In the genomic region with DNA sequence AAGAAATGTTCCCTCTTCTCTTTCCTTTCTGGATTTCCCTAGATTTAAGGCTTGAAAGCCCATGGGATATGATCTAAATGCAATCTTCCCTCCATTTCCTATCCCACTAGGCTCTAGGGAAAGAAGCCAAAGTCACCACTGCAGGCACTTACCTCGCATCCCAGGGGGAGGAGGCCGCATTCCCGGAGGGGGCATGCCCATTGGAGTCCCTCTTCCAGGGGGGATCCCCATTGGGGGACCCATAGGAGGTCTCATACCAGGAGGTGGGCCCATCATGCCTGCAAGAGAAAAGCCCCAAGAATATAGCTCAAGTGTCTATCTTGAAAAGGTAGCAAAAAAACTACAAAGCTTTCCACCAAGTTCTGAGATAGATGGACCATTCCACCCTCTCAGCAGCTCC, we compare ENCODE assay signal across 20 cellular contexts. TPM values are rescaled to one million over a fixed set of nuclear protein-coding genes. Genes with fewer than 3 reads are reported as not detected.
A peak's percentile ranks its signal among the peaks of the same experiment; 100 is the strongest.
DNase-seq lines count a peak whose midpoint lies in the region; ATAC-seq, FAIRE-seq and TF ChIP-seq lines count a peak whose summit lies in the region.
"Had no signal": no experiment of that assay in that cellular context is flagged by ENCODE, and none has a peak within 500 bp of the region (broad histone marks: within the 10 kb centered on the region; RNA-seq: fewer than 3 reads in every experiment).

No MANE protein-coding gene starts in this region.

- no peaks in the 10 kb centered on the region for H3K27me3 ChIP-seq in GM12878 (replicated peaks in 1 of 2; ENCODE audit: control insufficient read depth in 2 of 2, insufficient read depth in 2 of 2, low read length in 1 of 2)
- H3K27me3 ChIP-seq in HepG2 (ENCODE audit: control insufficient read depth in 1 of 2, insufficient read depth in 2 of 2, low read length in 2 of 2) = no peaks in the 10 kb centered on the region
- no peaks in the 10 kb centered on the region for H3K27me3 ChIP-seq in spleen (replicated peaks in 1 of 7)
- no peaks in the 10 kb centered on the region for H3K27me3 ChIP-seq in upper lobe of right lung
- H3K27me3 ChIP-seq: BE2C had no signal

- CTCF ChIA-PET in GM12878 (lab: Yijun Ruan, JAX) (interaction anchor here (0.8 to 1.2 kb wide), 2 partner anchors 10 to 57 kb away, joined by 3 to 4 read pairs; no protein-coding TSS in a partner anchor), HepG2 (lab: Yijun Ruan, JAX; ENCODE audit: low intra/inter-chr PET ratio, low total read pairs) (no interaction called here)

- 100% methylated on average over 3 of the region's 3 CpGs for WGBS in GM12878 (ENCODE audit: insufficient coverage, insufficient replicate concordance, low lambda C conversion rate, missing lambda C conversion rate)
- WGBS in HepG2 (ENCODE audit: low lambda C conversion rate) = 98% methylated on average over 3 of the region's 3 CpGs
- WGBS in spleen, 5 donors = 87 to 100% (median 93%) methylated on average over 3 of the region's 3 CpGs

- no peak overlapping the region for H3K4me3 Mint-ChIP-seq in stimulated activated naive CD8-positive, alpha-beta T cell treated with anti-CD3 and anti-CD28 coated beads, Interleukin-15, amount 100 ng/mL, for 72 hours
- H3K4me3 Mint-ChIP-seq: CD4-positive, CD25-positive, alpha-beta regulatory T cell; CD8-positive, alpha-beta memory T cell; H9 had no signal

- H3K4me3 ChIP-seq in GM12878 (no peak overlapping the region), HepG2 (replicated peaks in 1 of 3; ENCODE audit: insufficient read depth in 1 of 3, low read depth in 2 of 3, low read length in 3 of 3) (no peak overlapping the region), spleen (no peak overlapping the region), upper lobe of right lung (no peak overlapping the region)

- H3K36me3 ChIP-seq in GM12878 (ENCODE audit: control insufficient read depth in 2 of 2, insufficient read depth in 2 of 2, low read length in 1 of 2) (peaks cover 24 to 80% of the 10 kb centered on the region in 2 experiments), HepG2 (replicated peaks in 1 of 2; ENCODE audit: control insufficient read depth in 1 of 2, insufficient read depth in 2 of 2, low read length in 2 of 2) (peaks cover 47 to 82% of the 10 kb centered on the region in 2 experiments), spleen (peaks cover 7 to 98% (median 82%) of the 10 kb centered on the region in 6 donors), upper lobe of right lung (peaks cover 80% of the 10 kb centered on the region)

- intact Hi-C loops in GM12878 (cut with micrococcal nuclease; ENCODE audit: unreplicated experiment) = no loop called here
- intact Hi-C loops in HepG2 (cut with micrococcal nuclease; ENCODE audit: unreplicated experiment) = no loop called here
- intact Hi-C loops in spleen (cut with DNase I; ENCODE audit: low total_unique reads) = no loop called here
- intact Hi-C loops in upper lobe of right lung (cut with DNase I) = no loop called here

- H4K20me1 ChIP-seq in GM12878 (ENCODE audit: control insufficient read depth, insufficient read depth) (peaks cover 7% of the 10 kb centered on the region; the same call in 1 of the 2 replicates), HepG2 (ENCODE audit: insufficient read depth, low read length) (peaks cover 41% of the 10 kb centered on the region)

- H3K9me3 ChIP-seq in GM12878 (replicated peaks; ENCODE audit: control insufficient read depth, insufficient read depth, low read length) (no peaks in the 10 kb centered on the region), HepG2 (ENCODE audit: low read length) (no peaks in the 10 kb centered on the region), spleen (no peaks in the 10 kb centered on the region), upper lobe of right lung (no peaks in the 10 kb centered on the region)
- H3K9me3 ChIP-seq: BE2C had no signal

- no peaks in the 10 kb centered on the region for H3K27me3 Mint-ChIP-seq in stimulated activated naive CD8-positive, alpha-beta T cell treated with anti-CD3 and anti-CD28 coated beads, Interleukin-15, amount 100 ng/mL, for 72 hours
- H3K27me3 Mint-ChIP-seq: CD4-positive, CD25-positive, alpha-beta regulatory T cell; CD8-positive, alpha-beta memory T cell had no signal

- H3K9ac ChIP-seq in GM12878 (ENCODE audit: control insufficient read depth, insufficient read depth, low read length) = no peak overlapping the region
- H3K9ac ChIP-seq in HepG2 (ENCODE audit: insufficient read depth, low read depth, low read length) = no peak overlapping the region

- TF ChIP-seq POLR2A in GM12878 (IDR thresholded peaks at IDR 0.05; ENCODE audit: low read depth, low read length) (peak; percentile 34; the same call in 1 of the 2 replicates), HepG2 (IDR thresholded peaks at IDR 0.05; ENCODE audit: insufficient read depth in 1 of 2, low read depth in 2 of 2, low read length in 2 of 2) (no peak; a peak in 1 of 4 replicates), spleen (IDR thresholded peaks at IDR 0.05) (no peak)

- TF ChIP-seq EP300 in GM12878 (IDR thresholded peaks at IDR 0.05; ENCODE audit: borderline replicate concordance in 1 of 2, control insufficient read depth in 1 of 2, low read depth in 2 of 2, low read length in 2 of 2) (no peak), HepG2 (IDR thresholded peaks at IDR 0.05; ENCODE audit: low read depth in 2 of 2, low read length in 2 of 2) (no peak), HepG2 (CRISPR knock-in tag; IDR thresholded peaks at IDR 0.05; ENCODE audit: borderline replicate concordance) (no peak)

- H3K9me3 Mint-ChIP-seq in stimulated activated naive CD8-positive, alpha-beta T cell treated with anti-CD3 and anti-CD28 coated beads, Interleukin-15, amount 100 ng/mL, for 72 hours = no peaks in the 10 kb centered on the region
- H3K9me3 Mint-ChIP-seq: CD4-positive, CD25-positive, alpha-beta regulatory T cell; CD8-positive, alpha-beta memory T cell; H9 had no signal

- POLR2A ChIA-PET in GM12878 (lab: Charles Lee) = interaction anchor here (1.1 kb wide), 1 partner anchor 10 kb away, joined by 4 read pairs; no protein-coding TSS in a partner anchor
- POLR2A ChIA-PET in HepG2 (lab: Yijun Ruan, JAX) = no interaction called here

- TF ChIP-seq RAD21 in GM12878 (IDR thresholded peaks at IDR 0.05; ENCODE audit: insufficient read depth, low read depth, low read length) (no peak), HepG2 (CRISPR knock-in tag; IDR thresholded peaks at IDR 0.05) (no peak)

- BruUV-seq in GM12878 (replicated peaks; lab: Mats Ljungman, UMichigan) = no TSS peak
- no TSS peak for BruUV-seq in HepG2 (replicated peaks; lab: Mats Ljungman, UMichigan)

- H3K4me2 ChIP-seq in GM12878 (ENCODE audit: control insufficient read depth, insufficient read depth) (no peak overlapping the region), HepG2 (ENCODE audit: low read depth, low read length) (no peak overlapping the region)

- TF ChIP-seq CTCF in GM12878 (IDR thresholded peaks at IDR 0.05 in 2 of 3, conservative IDR thresholded peaks at IDR 0.05 in 1 of 3; ENCODE audit: control insufficient read depth in 2 of 3, extremely low read depth in 1 of 3, insufficient read depth in 1 of 3, low read depth in 3 of 3, low read length in 3 of 3) (no peak), HepG2 (CRISPR knock-in tag; IDR thresholded peaks at IDR 0.05) (no peak), spleen (IDR thresholded peaks at IDR 0.05 in 8 of 11, conservative IDR thresholded peaks at IDR 0.05 in 3 of 11) (no peak), upper lobe of right lung (IDR thresholded peaks at IDR 0.05) (no peak)

- no peak overlapping the region for H2AFZ ChIP-seq in GM12878 (ENCODE audit: control insufficient read depth, low read depth, low read length)
- H2AFZ ChIP-seq in HepG2 (ENCODE audit: low read length) = no peak overlapping the region

- H3K79me2 ChIP-seq in GM12878 (ENCODE audit: control insufficient read depth, insufficient read depth, low read length) = peaks cover 25% of the 10 kb centered on the region
- H3K79me2 ChIP-seq in HepG2 (ENCODE audit: insufficient read depth, low read length) = peaks cover 23% of the 10 kb centered on the region

- peaks cover 47% of the 10 kb centered on the region for H3K4me1 Mint-ChIP-seq in stimulated activated naive CD8-positive, alpha-beta T cell treated with anti-CD3 and anti-CD28 coated beads, Interleukin-15, amount 100 ng/mL, for 72 hours

- no peak overlapping the region for H3K27ac ChIP-seq in GM12878 (ENCODE audit: control insufficient read depth, insufficient read depth)
- H3K27ac ChIP-seq in HepG2 (ENCODE audit: extremely low read length, insufficient read depth, low read length) = no peak overlapping the region
- no peak overlapping the region for H3K27ac ChIP-seq in spleen
- no peak overlapping the region for H3K27ac ChIP-seq in upper lobe of right lung

- RAD21 ChIA-PET in GM12878 (lab: Charles Lee; ENCODE audit: unreplicated experiment) = no interaction called here

- ATAC-seq in stimulated activated naive CD8-positive, alpha-beta T cell treated with anti-CD3 and anti-CD28 coated beads, Interleukin-15, amount 100 ng/mL, for 72 hours = no peak
- no peak for ATAC-seq in stimulated activated naive CD8-positive, alpha-beta T cell treated with anti-CD3 and anti-CD28 coated beads, Interleukin-15, Interleukin-2, amounts not matched to agents 100 U/mL and 50 U/mL, for 24 hours
- ATAC-seq in GM12878 = no peak
- no peak for ATAC-seq in HepG2
- no peak for ATAC-seq in upper lobe of right lung

- peak overlapping the region; percentile 1 to 89 for H3K27ac Mint-ChIP-seq in stimulated activated naive CD8-positive, alpha-beta T cell treated with anti-CD3 and anti-CD28 coated beads, Interleukin-15, amount 100 ng/mL, for 72 hours
- H3K27ac Mint-ChIP-seq: H9 had no signal

- FAIRE-seq in GM12878 (lab: Jason Lieb, UNC) = no peak
- FAIRE-seq in HepG2 (lab: Jason Lieb, UNC) = no peak
- no peak for FAIRE-seq in HTR-8/SVneo (lab: Jason Lieb, UNC)
- FAIRE-seq: A204.1, G401.6, H1 had no signal

- SMC1A ChIA-PET in GM12878 (lab: Charles Lee; ENCODE audit: uncharacterized antibody, unreplicated experiment) = no interaction called here

- DNase-seq in stimulated activated naive CD8-positive, alpha-beta T cell treated with anti-CD3 and anti-CD28 coated beads, Interleukin-15, amount 100 ng/mL, for 72 hours = no peak
- no peak for DNase-seq in stimulated activated naive CD8-positive, alpha-beta T cell treated with anti-CD3 and anti-CD28 coated beads, Interleukin-15, Interleukin-2, amounts not matched to agents 100 U/mL and 50 U/mL, for 24 hours
- DNase-seq in GM12878 (ENCODE audit: low read depth, low spot score) (no peak), HepG2 (ENCODE audit: low spot score) (no peak), HTR-8/SVneo (ENCODE audit: insufficient read length, low spot score) (no peak), spleen (no peak), upper lobe of right lung (no peak)
- DNase-seq: ACHN; BE2C; C1 segment of cervical spinal cord; CD4-positive, CD25-positive, alpha-beta regulatory T cell; CD8-positive, alpha-beta memory T cell; COR-L47; DMS 273 treated with DMSO at 0.1 percent for 48 hours; H9; IMR-90; KBM-7 had no signal

- H3K4me1 ChIP-seq in GM12878 (ENCODE audit: control insufficient read depth, insufficient read depth, low read length) (no peaks in the 10 kb centered on the region), HepG2 (ENCODE audit: insufficient read depth, low read length) (peaks cover 32% of the 10 kb centered on the region), spleen (peaks cover 0 to 12% (median 3%) of the 10 kb centered on the region in 6 donors), upper lobe of right lung (no peaks in the 10 kb centered on the region)
- H3K4me1 ChIP-seq: BE2C had no signal

- in situ Hi-C loops in GM12878 (cut with MboI) = no loop called here
- in situ Hi-C loops in HepG2 (cut with HindIII; ENCODE audit: extremely low pct_ligation_motif_present, low pct_unique_long_range_greater_than_20kb) = no loop called here

RNA-seq across cellular contexts. Expression of a gene that starts 8.1 kb away (rescaled TPM):
- total RNA-seq in GM12878 (2013; cell fraction: nucleolus; rRNA removed) = 14.2 and 17.7 TPM in 2 replicates
- total RNA-seq in GM12878 (2014; rRNA removed) (493 and 522 TPM in 2 replicates), GM12878 (2014; rRNA removed; fragmentation: Illumina TruSeq; extraction: Trizol) (247 and 263 TPM in 2 replicates), GM12878 (2021) (429 and 437 TPM in 2 replicates), HepG2 (2016; rRNA removed; fragmentation: Illumina TruSeq; extraction: Trizol) (778 and 844 TPM in 2 replicates), spleen (100 to 1,000 TPM; 102 to 189 (median 125) TPM), upper lobe of right lung (83.7 TPM)
- polyA plus RNA-seq in GM12878 (2011; ENCODE audit: low read depth) = 70.4 TPM
- polyA plus RNA-seq in GM12878 (2011; rRNA removed) (181 and 303 TPM in 2 replicates), GM12878 (2014; fragmentation: Illumina TruSeq; extraction: Trizol) (86.2 and 193 TPM in 2 replicates), GM12878 (2014; fragmentation: Nextera tagmentation; extraction: Ambion mirVana) (100 to 1,000 TPM in 1 of 2 experiments, 10 to 100 TPM in 1; 15.0 to 108 TPM), GM12878 (2014; rRNA removed) (593 TPM in 2 replicates), GM12878 (2016; fragmentation: Nextera tagmentation; extraction: Ambion mirVana) (100 to 1,000 TPM; 555 to 571 TPM), HepG2 (2011; rRNA removed) (473 and 489 TPM in 2 replicates), spleen (100 to 1,000 TPM; 204 to 262 (median 237) TPM)
- 334 and 484 TPM in 2 replicates for polyA plus RNA-seq in GM12878 (2011; cell fraction: cytosol; rRNA removed)
- 267 and 280 TPM in 2 replicates for polyA plus RNA-seq in GM12878 (2011; cell fraction: nucleus; rRNA removed)
- 193 and 201 TPM in 2 replicates for polyA plus RNA-seq in GM12878 (2012)
- polyA minus RNA-seq in GM12878 (2011; rRNA and poly(A)+ RNA removed) = 55.7 and 127 TPM in 2 replicates
- 42.8 and 50.0 TPM in 2 replicates for polyA minus RNA-seq in GM12878 (2011; cell fraction: cytosol; rRNA and poly(A)+ RNA removed)
- 25.0 and 36.3 TPM in 2 replicates for polyA minus RNA-seq in GM12878 (2011; cell fraction: nucleus; rRNA and poly(A)+ RNA removed)
- total RNA-seq in HepG2 (2016; cell fraction: cytosol; rRNA removed; fragmentation: Illumina TruSeq; extraction: Trizol; ENCODE audit: low read depth) = 240 and 247 TPM in 2 replicates
- 807 and 874 TPM in 2 replicates for total RNA-seq in HepG2 (2016; cell fraction: insoluble cytoplasmic fraction; rRNA removed; fragmentation: Illumina TruSeq; extraction: Trizol)
- 271 and 293 TPM in 2 replicates for total RNA-seq in HepG2 (2016; cell fraction: membrane; rRNA removed; fragmentation: Illumina TruSeq; extraction: Trizol)
- total RNA-seq in HepG2 (2016; cell fraction: nucleus; rRNA removed; fragmentation: Illumina TruSeq; extraction: Trizol) = 288 and 319 TPM in 2 replicates
- polyA plus RNA-seq in HepG2 (2011; cell fraction: cytosol; rRNA removed) = 454 and 565 TPM in 2 replicates
- 241 and 254 TPM in 2 replicates for polyA plus RNA-seq in HepG2 (2011; cell fraction: nucleus; rRNA removed)
- polyA plus RNA-seq in HepG2 (2012) = 287 and 337 TPM in 2 replicates
- polyA plus RNA-seq in HepG2 (2016; cell fraction: cytosol; fragmentation: Illumina TruSeq; extraction: Trizol; ENCODE audit: low read depth) = 214 and 218 TPM in 2 replicates
- 583 and 611 TPM in 2 replicates for polyA plus RNA-seq in HepG2 (2016; cell fraction: insoluble cytoplasmic fraction; fragmentation: Illumina TruSeq; extraction: Trizol; ENCODE audit: low read depth)
- 190 and 196 TPM in 2 replicates for polyA plus RNA-seq in HepG2 (2016; cell fraction: membrane; fragmentation: Illumina TruSeq; extraction: Trizol; ENCODE audit: low read depth)
- 401 and 413 TPM in 2 replicates for polyA plus RNA-seq in HepG2 (2016; cell fraction: nucleus; fragmentation: Illumina TruSeq; extraction: Trizol; ENCODE audit: insufficient read depth, low read depth)
- 137 and 221 TPM in 2 replicates for polyA minus RNA-seq in HepG2 (2011; rRNA and poly(A)+ RNA removed; ENCODE audit: low replicate concordance)
- polyA minus RNA-seq in HepG2 (2011; cell fraction: cytosol; rRNA and poly(A)+ RNA removed) = 125 and 146 TPM in 2 replicates
- polyA minus RNA-seq in HepG2 (2011; cell fraction: nucleus; rRNA and poly(A)+ RNA removed) = 61.2 and 82.5 TPM in 2 replicates

RNA-seq across cellular contexts. Expression of a gene that starts 46.2 kb away (rescaled TPM):
- 21.4 and 22.1 TPM in 2 replicates for total RNA-seq in GM12878 (2013; cell fraction: nucleolus; rRNA removed)
- total RNA-seq in GM12878 (2014; rRNA removed) = 8.0 and 8.2 TPM in 2 replicates
- 9.8 and 10.0 TPM in 2 replicates for total RNA-seq in GM12878 (2014; rRNA removed; fragmentation: Illumina TruSeq; extraction: Trizol)
- 9.4 and 10.3 TPM in 2 replicates for total RNA-seq in GM12878 (2021)
- 5.2 TPM for polyA plus RNA-seq in GM12878 (2011; ENCODE audit: low read depth)
- polyA plus RNA-seq in GM12878 (2011; rRNA removed) = 10.9 and 11.1 TPM in 2 replicates
- 7.1 and 8.7 TPM in 2 replicates for polyA plus RNA-seq in GM12878 (2011; cell fraction: cytosol; rRNA removed)
- 16.3 and 20.3 TPM in 2 replicates for polyA plus RNA-seq in GM12878 (2011; cell fraction: nucleus; rRNA removed)
- polyA plus RNA-seq in GM12878 (2012) = 5.2 and 7.0 TPM in 2 replicates
- 9.9 and 17.7 TPM in 2 replicates for polyA plus RNA-seq in GM12878 (2014; fragmentation: Illumina TruSeq; extraction: Trizol)
- polyA plus RNA-seq in GM12878 (2014; fragmentation: Nextera tagmentation; extraction: Ambion mirVana) = 1 to 10 TPM; 1.3 to 3.3 TPM
- polyA plus RNA-seq in GM12878 (2014; rRNA removed) = 8.3 and 8.7 TPM in 2 replicates
- 10 to 100 TPM in 1 of 2 experiments, 1 to 10 TPM in 1; 8.0 to 10.9 TPM for polyA plus RNA-seq in GM12878 (2016; fragmentation: Nextera tagmentation; extraction: Ambion mirVana)
- 13.4 and 16.8 TPM in 2 replicates for polyA minus RNA-seq in GM12878 (2011; rRNA and poly(A)+ RNA removed)
- polyA minus RNA-seq in GM12878 (2011; cell fraction: cytosol; rRNA and poly(A)+ RNA removed) = 6.2 and 8.0 TPM in 2 replicates
- 8.6 and 10.2 TPM in 2 replicates for polyA minus RNA-seq in GM12878 (2011; cell fraction: nucleus; rRNA and poly(A)+ RNA removed)
- total RNA-seq in HepG2 (2016; rRNA removed; fragmentation: Illumina TruSeq; extraction: Trizol) = 22.1 and 28.8 TPM in 2 replicates
- total RNA-seq in HepG2 (2016; cell fraction: cytosol; rRNA removed; fragmentation: Illumina TruSeq; extraction: Trizol; ENCODE audit: low read depth) = 4.5 and 6.2 TPM in 2 replicates
- total RNA-seq in HepG2 (2016; cell fraction: insoluble cytoplasmic fraction; rRNA removed; fragmentation: Illumina TruSeq; extraction: Trizol) = 22.4 and 26.5 TPM in 2 replicates
- total RNA-seq in HepG2 (2016; cell fraction: membrane; rRNA removed; fragmentation: Illumina TruSeq; extraction: Trizol) = 15.3 and 17.5 TPM in 2 replicates
- 21.9 and 23.7 TPM in 2 replicates for total RNA-seq in HepG2 (2016; cell fraction: nucleus; rRNA removed; fragmentation: Illumina TruSeq; extraction: Trizol)
- 16.4 and 17.0 TPM in 2 replicates for polyA plus RNA-seq in HepG2 (2011; rRNA removed)
- polyA plus RNA-seq in HepG2 (2011; cell fraction: cytosol; rRNA removed) = 8.7 and 11.5 TPM in 2 replicates
- 27.9 and 31.1 TPM in 2 replicates for polyA plus RNA-seq in HepG2 (2011; cell fraction: nucleus; rRNA removed)
- polyA plus RNA-seq in HepG2 (2012) = 13.6 and 14.9 TPM in 2 replicates
- polyA plus RNA-seq in HepG2 (2016; cell fraction: cytosol; fragmentation: Illumina TruSeq; extraction: Trizol; ENCODE audit: low read depth) = 2.1 and 3.0 TPM in 2 replicates
- 18.9 and 19.0 TPM in 2 replicates for polyA plus RNA-seq in HepG2 (2016; cell fraction: insoluble cytoplasmic fraction; fragmentation: Illumina TruSeq; extraction: Trizol; ENCODE audit: low read depth)
- 4.9 and 6.7 TPM in 2 replicates for polyA plus RNA-seq in HepG2 (2016; cell fraction: membrane; fragmentation: Illumina TruSeq; extraction: Trizol; ENCODE audit: low read depth)
- 40.2 and 44.5 TPM in 2 replicates for polyA plus RNA-seq in HepG2 (2016; cell fraction: nucleus; fragmentation: Illumina TruSeq; extraction: Trizol; ENCODE audit: insufficient read depth, low read depth)
- polyA minus RNA-seq in HepG2 (2011; rRNA and poly(A)+ RNA removed; ENCODE audit: low replicate concordance) = 8.3 and 15.8 TPM in 2 replicates
- polyA minus RNA-seq in HepG2 (2011; cell fraction: cytosol; rRNA and poly(A)+ RNA removed) = 10.1 and 14.8 TPM in 2 replicates
- polyA minus RNA-seq in HepG2 (2011; cell fraction: nucleus; rRNA and poly(A)+ RNA removed) = 21.9 and 37.8 TPM in 2 replicates
- total RNA-seq in spleen = 10 to 100 TPM in 5 of 7 donors, 1 to 10 TPM in 2; 8.4 to 16.2 (median 11.4) TPM
- 1 to 10 TPM; 4.8 to 6.0 (median 5.7) TPM for polyA plus RNA-seq in spleen
- total RNA-seq in upper lobe of right lung = 8.3 TPM
